ENCODE assay signal across 1 cellular context in the genomic region with DNA sequence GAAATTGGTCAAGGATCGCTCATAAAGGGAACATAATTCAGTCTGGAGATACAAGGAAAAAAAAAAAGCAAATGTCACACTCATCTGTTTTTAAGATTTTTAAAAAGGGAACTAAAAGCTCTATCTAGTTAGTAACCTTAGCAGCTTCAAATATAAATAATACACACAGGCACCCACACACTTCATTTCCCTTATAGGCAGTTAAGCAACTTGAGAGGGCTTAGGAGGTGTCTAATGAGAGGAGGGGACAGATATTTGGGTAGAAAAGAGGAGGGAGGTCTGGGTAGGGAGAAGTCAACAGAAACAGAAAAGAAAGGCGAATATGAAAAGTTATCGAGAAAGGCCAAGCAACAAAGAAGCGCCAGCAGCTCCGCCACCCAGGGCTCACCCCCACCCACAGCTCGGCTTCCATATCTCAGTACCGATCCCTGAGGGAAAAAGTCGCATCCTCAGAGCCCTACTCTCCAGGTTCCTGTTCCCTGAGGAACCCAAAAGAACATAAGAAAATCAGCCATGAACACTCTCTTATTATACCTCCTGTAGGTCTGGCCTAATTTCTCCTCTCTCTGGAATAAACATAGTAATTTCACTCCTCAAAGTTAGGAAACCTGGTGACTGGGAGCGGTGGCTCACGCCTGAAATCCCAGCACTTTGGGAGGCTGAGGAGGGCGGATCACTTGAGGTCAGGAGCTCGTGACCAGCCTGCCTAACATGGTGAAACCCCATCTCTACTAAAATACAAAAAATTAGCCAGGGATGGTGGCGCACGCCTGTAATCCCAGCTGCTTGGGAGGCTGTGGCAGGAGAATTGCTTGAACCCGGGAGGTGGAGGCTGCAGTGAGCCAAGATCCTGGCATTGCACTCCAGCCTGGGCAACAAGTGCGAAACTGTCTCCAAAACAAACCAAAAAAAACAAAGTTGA.
TF ChIP-seq lines count a peak whose summit lies in the region.

No MANE protein-coding gene starts in this region.

TF ChIP-seq in GM23338, 12 proteins besides CTCF, POLR2A, EP300 and RAD21:
- TF ChIP-seq, protein P1, sequence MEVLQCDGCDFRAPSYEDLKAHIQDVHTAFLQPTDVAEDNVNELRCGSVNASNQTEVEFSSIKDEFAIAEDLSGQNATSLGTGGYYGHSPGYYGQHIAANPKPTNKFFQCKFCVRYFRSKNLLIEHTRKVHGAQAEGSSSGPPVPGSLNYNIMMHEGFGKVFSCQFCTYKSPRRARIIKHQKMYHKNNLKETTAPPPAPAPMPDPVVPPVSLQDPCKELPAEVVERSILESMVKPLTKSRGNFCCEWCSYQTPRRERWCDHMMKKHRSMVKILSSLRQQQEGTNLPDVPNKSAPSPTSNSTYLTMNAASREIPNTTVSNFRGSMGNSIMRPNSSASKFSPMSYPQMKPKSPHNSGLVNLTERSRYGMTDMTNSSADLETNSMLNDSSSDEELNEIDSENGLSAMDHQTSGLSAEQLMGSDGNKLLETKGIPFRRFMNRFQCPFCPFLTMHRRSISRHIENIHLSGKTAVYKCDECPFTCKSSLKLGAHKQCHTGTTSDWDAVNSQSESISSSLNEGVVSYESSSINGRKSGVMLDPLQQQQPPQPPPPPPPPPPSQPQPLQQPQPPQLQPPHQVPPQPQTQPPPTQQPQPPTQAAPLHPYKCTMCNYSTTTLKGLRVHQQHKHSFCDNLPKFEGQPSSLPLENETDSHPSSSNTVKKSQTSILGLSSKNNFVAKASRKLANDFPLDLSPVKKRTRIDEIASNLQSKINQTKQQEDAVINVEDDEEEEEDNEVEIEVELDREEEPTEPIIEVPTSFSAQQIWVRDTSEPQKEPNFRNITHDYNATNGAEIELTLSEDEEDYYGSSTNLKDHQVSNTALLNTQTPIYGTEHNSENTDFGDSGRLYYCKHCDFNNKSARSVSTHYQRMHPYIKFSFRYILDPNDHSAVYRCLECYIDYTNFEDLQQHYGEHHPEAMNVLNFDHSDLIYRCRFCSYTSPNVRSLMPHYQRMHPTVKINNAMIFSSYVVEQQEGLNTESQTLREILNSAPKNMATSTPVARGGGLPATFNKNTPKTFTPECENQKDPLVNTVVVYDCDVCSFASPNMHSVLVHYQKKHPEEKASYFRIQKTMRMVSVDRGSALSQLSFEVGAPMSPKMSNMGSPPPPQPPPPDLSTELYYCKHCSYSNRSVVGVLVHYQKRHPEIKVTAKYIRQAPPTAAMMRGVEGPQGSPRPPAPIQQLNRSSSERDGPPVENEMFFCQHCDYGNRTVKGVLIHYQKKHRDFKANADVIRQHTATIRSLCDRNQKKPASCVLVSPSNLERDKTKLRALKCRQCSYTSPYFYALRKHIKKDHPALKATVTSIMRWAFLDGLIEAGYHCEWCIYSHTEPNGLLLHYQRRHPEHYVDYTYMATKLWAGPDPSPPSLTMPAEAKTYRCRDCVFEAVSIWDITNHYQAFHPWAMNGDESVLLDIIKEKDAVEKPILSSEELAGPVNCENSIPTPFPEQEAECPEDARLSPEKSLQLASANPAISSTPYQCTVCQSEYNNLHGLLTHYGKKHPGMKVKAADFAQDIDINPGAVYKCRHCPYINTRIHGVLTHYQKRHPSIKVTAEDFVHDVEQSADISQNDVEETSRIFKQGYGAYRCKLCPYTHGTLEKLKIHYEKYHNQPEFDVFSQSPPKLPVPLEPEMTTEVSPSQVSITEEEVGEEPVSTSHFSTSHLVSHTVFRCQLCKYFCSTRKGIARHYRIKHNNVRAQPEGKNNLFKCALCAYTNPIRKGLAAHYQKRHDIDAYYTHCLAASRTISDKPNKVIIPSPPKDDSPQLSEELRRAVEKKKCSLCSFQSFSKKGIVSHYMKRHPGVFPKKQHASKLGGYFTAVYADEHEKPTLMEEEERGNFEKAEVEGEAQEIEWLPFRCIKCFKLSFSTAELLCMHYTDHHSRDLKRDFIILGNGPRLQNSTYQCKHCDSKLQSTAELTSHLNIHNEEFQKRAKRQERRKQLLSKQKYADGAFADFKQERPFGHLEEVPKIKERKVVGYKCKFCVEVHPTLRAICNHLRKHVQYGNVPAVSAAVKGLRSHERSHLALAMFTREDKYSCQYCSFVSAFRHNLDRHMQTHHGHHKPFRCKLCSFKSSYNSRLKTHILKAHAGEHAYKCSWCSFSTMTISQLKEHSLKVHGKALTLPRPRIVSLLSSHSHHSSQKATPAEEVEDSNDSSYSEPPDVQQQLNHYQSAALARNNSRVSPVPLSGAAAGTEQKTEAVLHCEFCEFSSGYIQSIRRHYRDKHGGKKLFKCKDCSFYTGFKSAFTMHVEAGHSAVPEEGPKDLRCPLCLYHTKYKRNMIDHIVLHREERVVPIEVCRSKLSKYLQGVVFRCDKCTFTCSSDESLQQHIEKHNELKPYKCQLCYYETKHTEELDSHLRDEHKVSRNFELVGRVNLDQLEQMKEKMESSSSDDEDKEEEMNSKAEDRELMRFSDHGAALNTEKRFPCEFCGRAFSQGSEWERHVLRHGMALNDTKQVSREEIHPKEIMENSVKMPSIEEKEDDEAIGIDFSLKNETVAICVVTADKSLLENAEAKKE (CRISPR knock-in tag; IDR thresholded peaks at IDR 0.05), result no peak
- TF ChIP-seq CREB1 (CRISPR knock-in tag; IDR thresholded peaks at IDR 0.05; ENCODE audit: low read depth) (no peak), POLR2AphosphoS5 (IDR thresholded peaks at IDR 0.05; ENCODE audit: low read depth) (no peak), STAT1 (IDR thresholded peaks at IDR 0.05; ENCODE audit: unreplicated experiment) (no peak), ZNF114 (CRISPR knock-in tag; IDR thresholded peaks at IDR 0.05) (no peak), EZH2 (IDR thresholded peaks at IDR 0.05; ENCODE audit: low read depth, unreplicated experiment) (no peak), JUNB (IDR thresholded peaks at IDR 0.05; ENCODE audit: unreplicated experiment) (no peak), ZNF331 (CRISPR knock-in tag; IDR thresholded peaks at IDR 0.05; ENCODE audit: low read depth) (no peak), REST (IDR thresholded peaks at IDR 0.05; ENCODE audit: unreplicated experiment) (no peak), NANOG (IDR thresholded peaks at IDR 0.05; ENCODE audit: borderline replicate concordance) (no peak), EZH2phosphoT487 (IDR thresholded peaks at IDR 0.05; ENCODE audit: unreplicated experiment) (no peak)
- TF ChIP-seq, protein P2, sequence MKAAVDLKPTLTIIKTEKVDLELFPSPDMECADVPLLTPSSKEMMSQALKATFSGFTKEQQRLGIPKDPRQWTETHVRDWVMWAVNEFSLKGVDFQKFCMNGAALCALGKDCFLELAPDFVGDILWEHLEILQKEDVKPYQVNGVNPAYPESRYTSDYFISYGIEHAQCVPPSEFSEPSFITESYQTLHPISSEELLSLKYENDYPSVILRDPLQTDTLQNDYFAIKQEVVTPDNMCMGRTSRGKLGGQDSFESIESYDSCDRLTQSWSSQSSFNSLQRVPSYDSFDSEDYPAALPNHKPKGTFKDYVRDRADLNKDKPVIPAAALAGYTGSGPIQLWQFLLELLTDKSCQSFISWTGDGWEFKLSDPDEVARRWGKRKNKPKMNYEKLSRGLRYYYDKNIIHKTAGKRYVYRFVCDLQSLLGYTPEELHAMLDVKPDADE (IDR thresholded peaks at IDR 0.05), result no peak
